In genomic region chr3:42660131-42660715, GRCh38 we compare ENCODE assay signal across 18 cellular contexts. TPM values are rescaled to one million over a fixed set of nuclear protein-coding genes. Genes with fewer than 3 reads are reported as not detected.
DNase-seq lines count a peak whose midpoint lies in the region; ATAC-seq and TF ChIP-seq lines count a peak whose summit lies in the region.
"Had no signal": no experiment of that assay in that cellular context is flagged by ENCODE, and none has a peak within 500 bp of the region (broad histone marks: within the 10 kb centered on the region; RNA-seq: fewer than 3 reads in every experiment).

No MANE protein-coding gene starts in this region.

- ATAC-seq in heart left ventricle: peak in 3 of 4 donors; percentile 8 to 33 (median 22)

- no peak for TF ChIP-seq CTCF in heart left ventricle (IDR thresholded peaks at IDR 0.05)
- TF ChIP-seq CTCF in mesothelial cell of epicardium (IDR thresholded peaks at IDR 0.05; ENCODE audit: unreplicated experiment): no peak
- TF ChIP-seq CTCF in osteocyte (IDR thresholded peaks at IDR 0.05): no peak

- peak overlapping the region; percentile 2 for H3K27ac Mint-ChIP-seq in mesothelial cell of epicardium
- no peak overlapping the region for H3K27ac Mint-ChIP-seq in osteocyte (ENCODE audit: unreplicated experiment)
- H3K27ac Mint-ChIP-seq: activated B cell treated with CpG ODN at 0.5 μM for 24 hours; activated naive CD8-positive, alpha-beta T cell treated with anti-CD3 and anti-CD28 coated beads for 36 hours had no signal

- peak in 3 of 5 donors; percentile 43 to 72 (median 44) for DNase-seq in heart left ventricle
- no peak for DNase-seq in cardiac septum (ENCODE audit: low spot score)
- DNase-seq in mesothelial cell of epicardium (ENCODE audit: low spot score in 2 of 2, unreplicated experiment in 2 of 2): no peak
- no peak for DNase-seq in HuH-7.5 (ENCODE audit: low spot score)
- no peak for DNase-seq in GM03348 (ENCODE audit: low spot score)
- DNase-seq in NCI-H146 (lab: John Stamatoyannopoulos, UW): no peak
- DNase-seq in osteocyte (ENCODE audit: extremely low spot score, unreplicated experiment): no peak
- DNase-seq: activated B cell treated with CpG ODN at 0.5 μM for 24 hours; activated naive CD8-positive, alpha-beta T cell treated with anti-CD3 and anti-CD28 coated beads for 36 hours; cerebellar nuclear complex; DMS153; NCI-H2171 treated with DMSO at 0.1 percent for 48 hours; stimulated activated naive CD4-positive, alpha-beta T cell treated with Interleukin-2 at 50 U/mL for 16 hours had no signal

- H3K27me3 Mint-ChIP-seq in mesothelial cell of epicardium (ENCODE audit: low read depth): no peaks in the 10 kb centered on the region
- no peaks in the 10 kb centered on the region for H3K27me3 Mint-ChIP-seq in osteocyte (ENCODE audit: unreplicated experiment)
- H3K27me3 Mint-ChIP-seq: activated B cell treated with CpG ODN at 0.5 μM for 24 hours; activated naive CD8-positive, alpha-beta T cell treated with anti-CD3 and anti-CD28 coated beads for 36 hours had no signal

- H3K27ac ChIP-seq in heart left ventricle: peak overlapping the region in 11 of 12 donors; percentile 7 to 98 (median 55)
- H3K27ac ChIP-seq in cingulate gyrus (ENCODE audit: low read depth, low read length): peak overlapping the region; percentile 79

- peaks cover 0 to 22% (median 13%) of the 10 kb centered on the region in 9 donors for H3K36me3 ChIP-seq in heart left ventricle

- intact Hi-C loops in heart left ventricle (cut with DNase I) (loop anchor here in 3 of 10 donors (2.0 to 5.0 kb wide), 3 partner anchors 41 to 87 kb away; no protein-coding TSS in a partner anchor), cardiac septum (cut with DNase I) (loop anchor here (2.0 kb wide), 1 partner anchor 41 kb away; no protein-coding TSS in a partner anchor)

- no peak overlapping the region for H3K4me3 ChIP-seq in heart left ventricle
- H3K4me3 ChIP-seq: lung, skin epidermis had no signal

- no peaks in the 10 kb centered on the region for H3K9me3 Mint-ChIP-seq in mesothelial cell of epicardium
- no peaks in the 10 kb centered on the region for H3K9me3 Mint-ChIP-seq in osteocyte (ENCODE audit: unreplicated experiment)
- H3K9me3 Mint-ChIP-seq: activated B cell treated with CpG ODN at 0.5 μM for 24 hours; activated naive CD8-positive, alpha-beta T cell treated with anti-CD3 and anti-CD28 coated beads for 36 hours had no signal

- H3K4me3 Mint-ChIP-seq in mesothelial cell of epicardium: no peak overlapping the region
- H3K4me3 Mint-ChIP-seq in osteocyte (ENCODE audit: unreplicated experiment): no peak overlapping the region
- H3K4me3 Mint-ChIP-seq: activated B cell treated with CpG ODN at 0.5 μM for 24 hours; activated naive CD8-positive, alpha-beta T cell treated with anti-CD3 and anti-CD28 coated beads for 36 hours had no signal

- peaks cover 8% of the 10 kb centered on the region for H3K36me3 Mint-ChIP-seq in mesothelial cell of epicardium
- H3K36me3 Mint-ChIP-seq in osteocyte (ENCODE audit: unreplicated experiment): peaks cover 8% of the 10 kb centered on the region
- H3K36me3 Mint-ChIP-seq: activated naive CD8-positive, alpha-beta T cell treated with anti-CD3 and anti-CD28 coated beads for 36 hours had no signal

- H3K27me3 ChIP-seq in heart left ventricle: no peaks in the 10 kb centered on the region

- 52 to 61% (median 56%) methylated on average over 6 of the region's 6 CpGs for WGBS in heart left ventricle, 4 donors

- no peaks in the 10 kb centered on the region for H3K9me3 ChIP-seq in heart left ventricle

- peaks cover 1% of the 10 kb centered on the region for H3K4me1 Mint-ChIP-seq in mesothelial cell of epicardium
- H3K4me1 Mint-ChIP-seq in osteocyte (ENCODE audit: unreplicated experiment): peaks cover 11% of the 10 kb centered on the region
- H3K4me1 Mint-ChIP-seq: activated naive CD8-positive, alpha-beta T cell treated with anti-CD3 and anti-CD28 coated beads for 36 hours had no signal

- no peak for TF ChIP-seq POLR2A in heart left ventricle (IDR thresholded peaks at IDR 0.05)

- peaks cover 3 to 63% (median 25%) of the 10 kb centered on the region in 12 donors for H3K4me1 ChIP-seq in heart left ventricle

RNA-seq across cellular contexts. Expression of gene ZBTB47, which starts 6.7 kb away (rescaled TPM):
- total RNA-seq in heart left ventricle: 100 to 1,000 TPM in 7 of 9 donors, 10 to 100 TPM in 2; 76.6 to 184 (median 131) TPM
- polyA plus RNA-seq in heart left ventricle: 100 to 1,000 TPM; 110 to 111 TPM
- 202 TPM for total RNA-seq in cardiac septum
- total RNA-seq in mesothelial cell of epicardium: 22.4 to 23.6 TPM (median 23.0 TPM) in 3 replicates
- total RNA-seq in osteocyte: 26.7 and 29.2 TPM in 2 replicates

RNA-seq across cellular contexts. Expression of gene KLHL40, which starts 25.1 kb away (rescaled TPM):
- total RNA-seq in heart left ventricle (1 to 10 TPM in 2 of 9 donors, under 1 TPM in 6, not detected in 1; 0.19 to 5.6 (median 0.73) TPM), cardiac septum (0.57 TPM), mesothelial cell of epicardium (not detected in 3 replicates), osteocyte (not detected in 2 replicates)
- 1 to 10 TPM in 1 of 2 donors, under 1 TPM in 1; 0.61 to 6.8 TPM for polyA plus RNA-seq in heart left ventricle
- total RNA-seq: activated B cell treated with CpG ODN at 0.5 μM for 24 hours; activated naive CD8-positive, alpha-beta T cell treated with anti-CD3 and anti-CD28 coated beads for 36 hours; HT1080; lung had no signal
- polyA plus RNA-seq: neural cell had no signal

RNA-seq across cellular contexts. Expression of gene HHATL, which starts 42.4 kb away (rescaled TPM):
- total RNA-seq in heart left ventricle (100 to 1,000 TPM; 305 to 823 (median 538) TPM), cardiac septum (505 TPM), mesothelial cell of epicardium (not detected in 3 replicates), osteocyte (not detected in 2 replicates)
- 1,000 to 10,000 TPM in 1 of 2 donors, 100 to 1,000 TPM in 1; 188 to 1,023 TPM for polyA plus RNA-seq in heart left ventricle
- total RNA-seq: activated B cell treated with CpG ODN at 0.5 μM for 24 hours; activated naive CD8-positive, alpha-beta T cell treated with anti-CD3 and anti-CD28 coated beads for 36 hours; HT1080 had no signal
- polyA plus RNA-seq: neural cell had no signal

RNA-seq across cellular contexts. Expression of gene NKTR, which starts 59.7 kb away (rescaled TPM):
- total RNA-seq in heart left ventricle (10 to 100 TPM; 14.6 to 40.6 (median 20.9) TPM), cardiac septum (35.1 TPM), mesothelial cell of epicardium (185 to 201 TPM (median 192 TPM) in 3 replicates), osteocyte (65.4 and 73.7 TPM in 2 replicates)
- 10 to 100 TPM; 10.7 to 31.3 TPM for polyA plus RNA-seq in heart left ventricle

Comparison
In these comparisons a context has a peak if more than half of its experiments do, and no peak if none do; other contexts are left out.
1. DNase-seq: peak in heart left ventricle (3 of 5); none in cardiac septum (single experiment), mesothelial cell of epicardium (0 of 2), HuH-7.5 (single experiment), GM03348 (single experiment), NCI-H146 (single experiment) and osteocyte (single experiment).
2. RNA of gene HHATL, which starts 42.4 kb away (total RNA-seq): 305 to 823 TPM in heart left ventricle and 505 TPM in cardiac septum (single experiment); not detected in mesothelial cell of epicardium and not detected in osteocyte; every median in the first group is over 100 times any median in the second.